In genomic region chr10:104456817-104457657, GRCh38 we compare ENCODE assay signal across 19 cellular contexts.
A peak's percentile ranks its signal among the peaks of the same experiment; 100 is the strongest.
DNase-seq lines count a peak whose midpoint lies in the region; ATAC-seq and TF ChIP-seq lines count a peak whose summit lies in the region.
"Had no signal": no experiment of that assay in that cellular context is flagged by ENCODE, and none has a peak within 500 bp of the region (broad histone marks: within the 10 kb centered on the region; RNA-seq: fewer than 3 reads in every experiment).

No MANE protein-coding gene starts in this region.

- peaks cover 3% of the 10 kb centered on the region for H3K4me1 Mint-ChIP-seq in activated CD8-positive, alpha-beta T cell treated with anti-CD3 and anti-CD28 coated beads for 36 hours (ENCODE audit: low read depth)
- H3K4me1 Mint-ChIP-seq in activated CD8-positive, alpha-beta T cell treated with anti-CD3 and anti-CD28 coated beads, Interleukin-2, amount 10 ng/mL, durations not matched to agents 7 days and 5 days (ENCODE audit: low read depth): no peaks in the 10 kb centered on the region

- no peak overlapping the region for H2AK5ac ChIP-seq in mesenchymal stem cell (ENCODE audit: low read length, severe bottlenecking)

- no peaks in the 10 kb centered on the region for H3K9me3 Mint-ChIP-seq in activated CD8-positive, alpha-beta T cell treated with anti-CD3 and anti-CD28 coated beads for 36 hours
- H3K9me3 Mint-ChIP-seq in activated CD8-positive, alpha-beta T cell treated with anti-CD3 and anti-CD28 coated beads, Interleukin-2, amount 10 ng/mL, durations not matched to agents 7 days and 5 days (ENCODE audit: insufficient read depth): no peaks in the 10 kb centered on the region
- H3K9me3 Mint-ChIP-seq: activated naive CD8-positive, alpha-beta T cell treated with anti-CD3 and anti-CD28 coated beads, Interleukin-2, amount 10 ng/mL, durations not matched to agents 7 days and 5 days had no signal

- H2BK120ac ChIP-seq in mesenchymal stem cell (ENCODE audit: low read depth, low read length): no peak overlapping the region

- H3K9me3 ChIP-seq in mesenchymal stem cell (ENCODE audit: control insufficient read depth, low read length) (no peaks in the 10 kb centered on the region), MM.1S (replicated peaks; ENCODE audit: insufficient read depth, low read length) (no peaks in the 10 kb centered on the region)
- H3K9me3 ChIP-seq: lower lobe of right lung, psoas muscle, SJCRH30, stomach had no signal

- no peak overlapping the region for H3K4me2 ChIP-seq in mesenchymal stem cell (ENCODE audit: low read length, poor library complexity, severe bottlenecking)
- no peak overlapping the region for H3K4me2 ChIP-seq in MM.1S (ENCODE audit: low read depth, low read length)

- H3K27ac ChIP-seq in mesenchymal stem cell (ENCODE audit: low read length, poor library complexity, severe bottlenecking) (no peak overlapping the region), MM.1S (ENCODE audit: low read length) (no peak overlapping the region)
- H3K27ac ChIP-seq: C4-2B, lower lobe of right lung, psoas muscle, SJCRH30, stomach had no signal

- no peak overlapping the region for H3K4me3 ChIP-seq in mesenchymal stem cell (ENCODE audit: insufficient read depth in 1 of 2, low read depth in 1 of 2, low read length in 2 of 2)
- no peak overlapping the region for H3K4me3 ChIP-seq in MM.1S (ENCODE audit: low read length)
- H3K4me3 ChIP-seq: lower lobe of right lung, psoas muscle, SJCRH30, stomach had no signal

- H2AFZ ChIP-seq in mesenchymal stem cell (ENCODE audit: low read depth, low read length) (no peak overlapping the region), MM.1S (ENCODE audit: low read length) (no peak overlapping the region)

- CTCF ChIA-PET in activated CD8-positive, alpha-beta T cell treated with anti-CD3 and anti-CD28 coated beads for 36 hours (lab: Charles Lee): no interaction called here
- CTCF ChIA-PET in activated CD8-positive, alpha-beta T cell treated with anti-CD3 and anti-CD28 coated beads, Interleukin-2, amount 10 ng/mL, durations not matched to agents 7 days and 5 days (lab: Charles Lee): no interaction called here

- H3K4me1 ChIP-seq in mesenchymal stem cell (ENCODE audit: control insufficient read depth, insufficient read depth, low read depth, low read length): no peaks in the 10 kb centered on the region
- no peaks in the 10 kb centered on the region for H3K4me1 ChIP-seq in MM.1S (ENCODE audit: low read length)
- H3K4me1 ChIP-seq: lower lobe of right lung, psoas muscle, SJCRH30, stomach had no signal

- H3K36me3 Mint-ChIP-seq in activated CD8-positive, alpha-beta T cell treated with anti-CD3 and anti-CD28 coated beads for 36 hours (ENCODE audit: low read depth): no peaks in the 10 kb centered on the region
- no peaks in the 10 kb centered on the region for H3K36me3 Mint-ChIP-seq in activated CD8-positive, alpha-beta T cell treated with anti-CD3 and anti-CD28 coated beads, Interleukin-2, amount 10 ng/mL, durations not matched to agents 7 days and 5 days (ENCODE audit: low read depth)
- H3K36me3 Mint-ChIP-seq: activated naive CD8-positive, alpha-beta T cell treated with anti-CD3 and anti-CD28 coated beads, Interleukin-2, amount 10 ng/mL, durations not matched to agents 7 days and 5 days; naive thymus-derived CD8-positive, alpha-beta T cell had no signal

- no peak overlapping the region for H3K14ac ChIP-seq in mesenchymal stem cell (ENCODE audit: low read length in 2 of 2)

- H3K36me3 ChIP-seq in mesenchymal stem cell (ENCODE audit: control insufficient read depth in 1 of 2, insufficient read depth in 2 of 2, low read depth in 1 of 2, low read length in 2 of 2) (no peaks in the 10 kb centered on the region), MM.1S (replicated peaks; ENCODE audit: insufficient read depth, low read length) (no peaks in the 10 kb centered on the region)
- H3K36me3 ChIP-seq: lower lobe of right lung, SJCRH30, stomach had no signal

- H4K91ac ChIP-seq in mesenchymal stem cell (ENCODE audit: low read length): no peak overlapping the region

- H2BK5ac ChIP-seq in mesenchymal stem cell (ENCODE audit: low read depth, low read length, poor library complexity, severe bottlenecking): peak overlapping the region; percentile 44

- intact Hi-C loops in activated CD8-positive, alpha-beta T cell treated with anti-CD3 and anti-CD28 coated beads for 36 hours (cut with micrococcal nuclease): no loop called here

- no peak for TF ChIP-seq CTCF in activated CD8-positive, alpha-beta T cell treated with anti-CD3 and anti-CD28 coated beads for 36 hours (IDR thresholded peaks at IDR 0.05)
- TF ChIP-seq CTCF in MM.1S (IDR thresholded peaks at IDR 0.05; ENCODE audit: low read length): no peak

- no peak overlapping the region for H2BK15ac ChIP-seq in mesenchymal stem cell (ENCODE audit: low read depth, poor library complexity, severe bottlenecking)

- peaks cover 15% of the 10 kb centered on the region for H3K27me3 Mint-ChIP-seq in activated CD8-positive, alpha-beta T cell treated with anti-CD3 and anti-CD28 coated beads for 36 hours
- peaks cover 13% of the 10 kb centered on the region for H3K27me3 Mint-ChIP-seq in activated CD8-positive, alpha-beta T cell treated with anti-CD3 and anti-CD28 coated beads, Interleukin-2, amount 10 ng/mL, durations not matched to agents 7 days and 5 days (ENCODE audit: low read depth)

- no peaks in the 10 kb centered on the region for H3K9me2 ChIP-seq in MM.1S (replicated peaks; ENCODE audit: insufficient read depth, low read length)

- H3K27me3 ChIP-seq in mesenchymal stem cell (ENCODE audit: control insufficient read depth in 1 of 2, insufficient read depth in 1 of 2, low read length in 2 of 2): no peaks in the 10 kb centered on the region
- H3K27me3 ChIP-seq in MM.1S (replicated peaks; ENCODE audit: insufficient read depth, low read length): no peaks in the 10 kb centered on the region
- H3K27me3 ChIP-seq: SJCRH30, stomach had no signal

- no peak overlapping the region for H3K27ac Mint-ChIP-seq in activated CD8-positive, alpha-beta T cell treated with anti-CD3 and anti-CD28 coated beads for 36 hours
- no peak overlapping the region for H3K27ac Mint-ChIP-seq in activated CD8-positive, alpha-beta T cell treated with anti-CD3 and anti-CD28 coated beads, Interleukin-2, amount 10 ng/mL, durations not matched to agents 7 days and 5 days
- H3K27ac Mint-ChIP-seq: activated naive CD8-positive, alpha-beta T cell treated with anti-CD3 and anti-CD28 coated beads, Interleukin-2, amount 10 ng/mL, durations not matched to agents 7 days and 5 days; naive thymus-derived CD8-positive, alpha-beta T cell had no signal

- H3K23ac ChIP-seq in mesenchymal stem cell (ENCODE audit: low read length in 2 of 2): no peak overlapping the region

- H3K4me3 Mint-ChIP-seq in activated CD8-positive, alpha-beta T cell treated with anti-CD3 and anti-CD28 coated beads for 36 hours: no peak overlapping the region
- H3K4me3 Mint-ChIP-seq in activated CD8-positive, alpha-beta T cell treated with anti-CD3 and anti-CD28 coated beads, Interleukin-2, amount 10 ng/mL, durations not matched to agents 7 days and 5 days: no peak overlapping the region
- H3K4me3 Mint-ChIP-seq: activated naive CD8-positive, alpha-beta T cell treated with anti-CD3 and anti-CD28 coated beads, Interleukin-2, amount 10 ng/mL, durations not matched to agents 7 days and 5 days; naive thymus-derived CD8-positive, alpha-beta T cell had no signal

- POLR2A ChIA-PET in activated CD8-positive, alpha-beta T cell treated with anti-CD3 and anti-CD28 coated beads for 36 hours (lab: Charles Lee): no interaction called here
- POLR2A ChIA-PET in activated CD8-positive, alpha-beta T cell treated with anti-CD3 and anti-CD28 coated beads, Interleukin-2, amount 10 ng/mL, durations not matched to agents 7 days and 5 days (lab: Charles Lee): interaction anchor here (1.2 kb wide), 1 partner anchor 70 kb away, joined by 3 read pairs; no protein-coding TSS in a partner anchor

- no peak for ATAC-seq in activated CD8-positive, alpha-beta T cell treated with anti-CD3 and anti-CD28 coated beads for 36 hours
- no peak for ATAC-seq in activated CD8-positive, alpha-beta T cell treated with anti-CD3 and anti-CD28 coated beads, Interleukin-2, amount 10 ng/mL, durations not matched to agents 7 days and 5 days
- ATAC-seq in GM21367 (IDR thresholded peaks at IDR 0.05; ENCODE audit: unreplicated experiment) (peak; percentile 76), HG03039 (IDR thresholded peaks at IDR 0.05; ENCODE audit: unreplicated experiment) (peak; percentile 75), HG02623 (IDR thresholded peaks at IDR 0.05; ENCODE audit: unreplicated experiment) (no peak)
- ATAC-seq: lower lobe of right lung; naive thymus-derived CD8-positive, alpha-beta T cell; psoas muscle had no signal

- H3F3A ChIP-seq in MM.1S (ENCODE audit: insufficient read depth, low read length): no peaks in the 10 kb centered on the region

- H4K20me1 ChIP-seq in MM.1S (ENCODE audit: insufficient read depth, low read length): no peaks in the 10 kb centered on the region

- no peak overlapping the region for H3K9ac ChIP-seq in mesenchymal stem cell (ENCODE audit: low read length)
- no peak overlapping the region for H3K9ac ChIP-seq in MM.1S (ENCODE audit: low read length)

- H4K8ac ChIP-seq in mesenchymal stem cell (ENCODE audit: low read length): no peak overlapping the region

- DNase-seq in activated CD8-positive, alpha-beta T cell treated with anti-CD3 and anti-CD28 coated beads for 36 hours: peak; percentile 16
- no peak for DNase-seq in activated CD8-positive, alpha-beta T cell treated with anti-CD3 and anti-CD28 coated beads, Interleukin-2, amount 10 ng/mL, durations not matched to agents 7 days and 5 days
- no peak for DNase-seq in mesenchymal stem cell
- no peak for DNase-seq in MM.1S
- DNase-seq in occipital lobe (lab: John Stamatoyannopoulos, UW): no peak
- DNase-seq: 8988T; activated CD4-positive, alpha-beta T cell treated with anti-CD3 and anti-CD28 coated beads for 4 hours; activated naive CD8-positive, alpha-beta T cell treated with anti-CD3 and anti-CD28 coated beads, Interleukin-2, amount 10 ng/mL, durations not matched to agents 7 days and 5 days; lower lobe of right lung; naive thymus-derived CD8-positive, alpha-beta T cell; NCI-H1436 treated with DMSO at 0.1 percent for 48 hours; psoas muscle; SJCRH30; stomach; T-helper 9 cell had no signal

- H2BK12ac ChIP-seq in mesenchymal stem cell (ENCODE audit: low read length in 2 of 2): no peak overlapping the region

- 71% methylated on average over 9 of the region's 9 CpGs for WGBS in mesenchymal stem cell

- H3K79me1 ChIP-seq in mesenchymal stem cell (replicated peaks; ENCODE audit: low read length, poor library complexity, severe bottlenecking): no peaks in the 10 kb centered on the region

- no peak overlapping the region for H3K4ac ChIP-seq in mesenchymal stem cell (ENCODE audit: low read depth in 1 of 2, low read length in 2 of 2)

- H3K18ac ChIP-seq in mesenchymal stem cell (ENCODE audit: low read depth in 1 of 2, low read length in 2 of 2): no peak overlapping the region

- H3K79me2 ChIP-seq in MM.1S (ENCODE audit: low read length): no peaks in the 10 kb centered on the region

Comparison
In these comparisons a context has a peak if more than half of its experiments do, and no peak if none do; other contexts are left out.
1. ATAC-seq: peak in GM21367 (single experiment) and HG03039 (single experiment); none in activated CD8-positive, alpha-beta T cell treated with anti-CD3 and anti-CD28 coated beads for 36 hours (single experiment), activated CD8-positive, alpha-beta T cell treated with anti-CD3 and anti-CD28 coated beads, Interleukin-2, amount 10 ng/mL, durations not matched to agents 7 days and 5 days (single experiment) and HG02623 (single experiment).